In genomic region chr16:84869464-84869863, GRCh38 we compare ENCODE assay signal across 21 cellular contexts. TPM values are rescaled to one million over a fixed set of nuclear protein-coding genes. Genes with fewer than 3 reads are reported as not detected.
"Had no signal": no experiment of that assay in that cellular context is flagged by ENCODE, and none has a peak within 500 bp of the region (broad histone marks: within the 10 kb centered on the region; RNA-seq: fewer than 3 reads in every experiment).

No MANE protein-coding gene starts in this region.

- H3K27me3 ChIP-seq: ascending aorta, body of pancreas, MG63 had no signal

- DNase-seq: activated B cell treated with CpG ODN at 0.5 μM for 24 hours; activated CD4-positive, alpha-beta T cell treated with anti-CD3 and anti-CD28 coated beads for 1 hour; activated CD4-positive, alpha-beta T cell treated with anti-CD3 and anti-CD28 coated beads, Interleukin-2, amount 10 ng/mL, durations not matched to agents 24 days and 14 days; activated CD4-positive, alpha-beta T cell treated with anti-CD3 and anti-CD28 coated beads, Interleukin-2, amount 50 U/mL, for 48 hours; activated CD8-positive, alpha-beta memory T cell treated with anti-CD3 and anti-CD28 coated beads, Interleukin-2, amount 10 ng/mL, durations not matched to agents 7 days and 5 days; activated effector memory CD4-positive, alpha-beta T cell treated with Interleukin-2 at 50 U/mL for 16 hours; activated naive CD4-positive, alpha-beta T cell; activated T-cell treated with anti-CD3 and anti-CD28 coated beads, Interleukin-2, amount 50 U/mL, for 24 hours; amniotic stem cell; body of pancreas; MG63; MV-4-11; NCI-H1417 treated with DMSO at 0.1 percent for 48 hours; NCI-H187; NCI-H2081 treated with DMSO at 0.1 percent for 48 hours; PC-3; SHP77 treated with DMSO at 0.1 percent for 48 hours had no signal

- H3K9me3 Mint-ChIP-seq: activated B cell treated with CpG ODN at 0.5 μM for 24 hours; activated CD4-positive, alpha-beta T cell treated with anti-CD3 and anti-CD28 coated beads, Interleukin-2, amount 10 ng/mL, durations not matched to agents 24 days and 14 days; activated naive CD4-positive, alpha-beta T cell treated with anti-CD3 and anti-CD28 coated beads, Interleukin-2, amount 50 U/mL, for 24 hours; activated T-cell treated with anti-CD3 and anti-CD28 coated beads, Interleukin-2, amount 50 U/mL, for 24 hours; activated T-helper 1 cell treated with anti-CD3 and anti-CD28 coated beads, Interleukin-12 subunit alpha, Interleukin-12 subunit beta, Interleukin-2, Interleukin-4 antibody, amounts not matched to agents 30 ng/mL and 10 ng/mL and 1 ng/mL, durations not matched to agents 14 hours and 24 hours and 36 hours; T-helper 1 cell treated with Interleukin-12 subunit alpha and Interleukin-12 subunit beta and Interleukin-4 antibody, amounts not matched to agents 30 μg/mL and 1 μg/mL, for 36 hours had no signal

- H3K4me3 Mint-ChIP-seq: activated B cell treated with CpG ODN at 0.5 μM for 24 hours; activated CD4-positive, alpha-beta T cell treated with anti-CD3 and anti-CD28 coated beads, Interleukin-2, amount 10 ng/mL, durations not matched to agents 24 days and 14 days; activated CD8-positive, alpha-beta memory T cell treated with anti-CD3 and anti-CD28 coated beads, Interleukin-2, amount 10 ng/mL, durations not matched to agents 7 days and 5 days; activated naive CD4-positive, alpha-beta T cell treated with anti-CD3 and anti-CD28 coated beads, Interleukin-2, amount 50 U/mL, for 24 hours; activated T-cell treated with anti-CD3 and anti-CD28 coated beads, Interleukin-2, amount 50 U/mL, for 24 hours; activated T-helper 1 cell treated with anti-CD3 and anti-CD28 coated beads, Interleukin-12 subunit alpha, Interleukin-12 subunit beta, Interleukin-2, Interleukin-4 antibody, amounts not matched to agents 30 ng/mL and 10 ng/mL and 1 ng/mL, durations not matched to agents 14 hours and 24 hours and 36 hours; T-helper 1 cell treated with Interleukin-12 subunit alpha and Interleukin-12 subunit beta and Interleukin-4 antibody, amounts not matched to agents 30 μg/mL and 1 μg/mL, for 36 hours had no signal

- ATAC-seq: activated CD8-positive, alpha-beta memory T cell treated with anti-CD3 and anti-CD28 coated beads, Interleukin-2, amount 10 ng/mL, durations not matched to agents 7 days and 5 days; body of pancreas; PC-3 had no signal

- H3K27me3 Mint-ChIP-seq: activated naive CD4-positive, alpha-beta T cell treated with anti-CD3 and anti-CD28 coated beads, Interleukin-2, amount 50 U/mL, for 24 hours had no signal

- H3K27ac Mint-ChIP-seq: activated B cell treated with CpG ODN at 0.5 μM for 24 hours; activated CD4-positive, alpha-beta T cell treated with anti-CD3 and anti-CD28 coated beads, Interleukin-2, amount 10 ng/mL, durations not matched to agents 24 days and 14 days; activated CD8-positive, alpha-beta memory T cell treated with anti-CD3 and anti-CD28 coated beads, Interleukin-2, amount 10 ng/mL, durations not matched to agents 7 days and 5 days; activated naive CD4-positive, alpha-beta T cell treated with anti-CD3 and anti-CD28 coated beads, Interleukin-2, amount 50 U/mL, for 24 hours; activated T-cell treated with anti-CD3 and anti-CD28 coated beads, Interleukin-2, amount 50 U/mL, for 24 hours; activated T-helper 1 cell treated with anti-CD3 and anti-CD28 coated beads, Interleukin-12 subunit alpha, Interleukin-12 subunit beta, Interleukin-2, Interleukin-4 antibody, amounts not matched to agents 30 ng/mL and 10 ng/mL and 1 ng/mL, durations not matched to agents 14 hours and 24 hours and 36 hours; T-helper 1 cell treated with Interleukin-12 subunit alpha and Interleukin-12 subunit beta and Interleukin-4 antibody, amounts not matched to agents 30 μg/mL and 1 μg/mL, for 36 hours had no signal

- H3K36me3 Mint-ChIP-seq: activated CD8-positive, alpha-beta memory T cell treated with anti-CD3 and anti-CD28 coated beads, Interleukin-2, amount 10 ng/mL, durations not matched to agents 7 days and 5 days; activated naive CD4-positive, alpha-beta T cell treated with anti-CD3 and anti-CD28 coated beads, Interleukin-2, amount 50 U/mL, for 24 hours had no signal

- H3K4me1 ChIP-seq: ascending aorta, body of pancreas had no signal

- H3K9me3 ChIP-seq: ascending aorta, body of pancreas, MG63 had no signal

- H3K4me3 ChIP-seq: ascending aorta, body of pancreas, MG63 had no signal

- H3K27ac ChIP-seq: ascending aorta, body of pancreas had no signal

- H3K36me3 ChIP-seq: ascending aorta, MG63 had no signal

- H3K4me1 Mint-ChIP-seq: activated B cell treated with CpG ODN at 0.5 μM for 24 hours; activated CD4-positive, alpha-beta T cell treated with anti-CD3 and anti-CD28 coated beads, Interleukin-2, amount 10 ng/mL, durations not matched to agents 24 days and 14 days; activated CD8-positive, alpha-beta memory T cell treated with anti-CD3 and anti-CD28 coated beads, Interleukin-2, amount 10 ng/mL, durations not matched to agents 7 days and 5 days; activated naive CD4-positive, alpha-beta T cell treated with anti-CD3 and anti-CD28 coated beads, Interleukin-2, amount 50 U/mL, for 24 hours had no signal

RNA-seq across cellular contexts. Expression of gene CRISPLD2, which starts 49.7 kb away (rescaled TPM):
- total RNA-seq: activated B cell treated with CpG ODN at 0.5 μM for 24 hours; activated CD8-positive, alpha-beta memory T cell treated with anti-CD3 and anti-CD28 coated beads, Interleukin-2, amount 10 ng/mL, durations not matched to agents 7 days and 5 days; activated T-helper 1 cell treated with anti-CD3 and anti-CD28 coated beads, Interleukin-12 subunit alpha, Interleukin-12 subunit beta, Interleukin-2, Interleukin-4 antibody, amounts not matched to agents 30 ng/mL and 10 ng/mL and 1 ng/mL, durations not matched to agents 14 hours and 24 hours and 36 hours had no signal
